ENCODE assay signal across 9 cellular contexts in genomic region chr1:27004471-27005165, GRCh38. TPM values are rescaled to one million over a fixed set of nuclear protein-coding genes. Genes with fewer than 3 reads are reported as not detected.
DNase-seq lines count a peak whose midpoint lies in the region; ATAC-seq and TF ChIP-seq lines count a peak whose summit lies in the region.
"Had no signal": no experiment of that assay in that cellular context is flagged by ENCODE, and none has a peak within 500 bp of the region (broad histone marks: within the 10 kb centered on the region; RNA-seq: fewer than 3 reads in every experiment).

No MANE protein-coding gene starts in this region.

- CTCF ChIA-PET in CD8-positive, alpha-beta T cell (lab: Charles Lee) = no interaction called here
- CTCF ChIA-PET in activated CD4-positive, alpha-beta T cell treated with anti-CD3 and anti-CD28 coated beads, Interleukin-2, amount 10 ng/mL, durations not matched to agents 7 days and 5 days (lab: Charles Lee) = interaction anchor here (0.8 kb wide), 1 partner anchor 13 kb away, joined by 3 read pairs; no protein-coding TSS in a partner anchor

- H3K36me3 ChIP-seq in esophagus (ENCODE audit: control insufficient read depth in 2 of 2, insufficient read depth in 2 of 2, low read length in 1 of 2) (peaks cover 0 to 33% of the 10 kb centered on the region in 2 donors), muscle layer of colon (ENCODE audit: insufficient read depth, low read length) (peaks cover 33% of the 10 kb centered on the region)
- no peaks in the 10 kb centered on the region for H3K36me3 ChIP-seq in CD8-positive, alpha-beta T cell (ENCODE audit: insufficient read depth, low read length)

- H3K4me1 Mint-ChIP-seq in CD8-positive, alpha-beta T cell (ENCODE audit: low read depth) = no peaks in the 10 kb centered on the region
- peaks cover 0 to 2% of the 10 kb centered on the region in 2 donors for H3K4me1 Mint-ChIP-seq in immature natural killer cell
- H3K4me1 Mint-ChIP-seq in activated CD4-positive, alpha-beta T cell treated with anti-CD3 and anti-CD28 coated beads, Interleukin-2, amount 10 ng/mL, durations not matched to agents 7 days and 5 days = peaks cover 3% of the 10 kb centered on the region

- POLR2A ChIA-PET in CD8-positive, alpha-beta T cell (lab: Charles Lee) = no interaction called here
- POLR2A ChIA-PET in activated CD4-positive, alpha-beta T cell treated with anti-CD3 and anti-CD28 coated beads, Interleukin-2, amount 10 ng/mL, durations not matched to agents 7 days and 5 days (lab: Charles Lee) = no interaction called here

- intact Hi-C loops in CD8-positive, alpha-beta T cell (cut with DNase I, micrococcal nuclease) = no loop called here

- peak; percentile 53 for DNase-seq in AG08396 (ENCODE audit: low spot score)
- DNase-seq in NCI-H2227 treated with DMSO at 0.1 percent for 48 hours (lab: John Stamatoyannopoulos, UW) = peak; percentile 65
- no peak for DNase-seq in CD8-positive, alpha-beta T cell
- no peak for DNase-seq in immature natural killer cell
- DNase-seq in COLO829 (ENCODE audit: low spot score) = no peak
- no peak for DNase-seq in activated CD4-positive, alpha-beta T cell treated with anti-CD3 and anti-CD28 coated beads, Interleukin-2, amount 10 ng/mL, durations not matched to agents 7 days and 5 days
- DNase-seq: RPMI8226 had no signal

- TF ChIP-seq CTCF in CD8-positive, alpha-beta T cell (IDR thresholded peaks at IDR 0.05) = no peak

- H3K27ac ChIP-seq in esophagus (ENCODE audit: low read depth in 2 of 2, low read length in 1 of 2) = peak overlapping the region; percentile 12 to 79
- H3K27ac ChIP-seq in muscle layer of colon (ENCODE audit: low read depth, low read length) = peak overlapping the region; percentile 57
- H3K27ac ChIP-seq in CD8-positive, alpha-beta T cell (ENCODE audit: low read depth, low read length) = no peak overlapping the region

- H3K27ac Mint-ChIP-seq in CD8-positive, alpha-beta T cell = no peak overlapping the region
- no peak overlapping the region for H3K27ac Mint-ChIP-seq in immature natural killer cell
- no peak overlapping the region for H3K27ac Mint-ChIP-seq in activated CD4-positive, alpha-beta T cell treated with anti-CD3 and anti-CD28 coated beads, Interleukin-2, amount 10 ng/mL, durations not matched to agents 7 days and 5 days

- no peaks in the 10 kb centered on the region for H3K9me3 Mint-ChIP-seq in CD8-positive, alpha-beta T cell
- no peaks in the 10 kb centered on the region for H3K9me3 Mint-ChIP-seq in immature natural killer cell
- H3K9me3 Mint-ChIP-seq in activated CD4-positive, alpha-beta T cell treated with anti-CD3 and anti-CD28 coated beads, Interleukin-2, amount 10 ng/mL, durations not matched to agents 7 days and 5 days = no peaks in the 10 kb centered on the region

- no peaks in the 10 kb centered on the region for H3K27me3 ChIP-seq in esophagus (ENCODE audit: control insufficient read depth in 1 of 2, insufficient read depth in 2 of 2, low read length in 2 of 2)
- H3K27me3 ChIP-seq in muscle layer of colon (ENCODE audit: control insufficient read depth in 1 of 2, insufficient read depth in 2 of 2, low read length in 2 of 2) = no peaks in the 10 kb centered on the region
- no peaks in the 10 kb centered on the region for H3K27me3 ChIP-seq in CD8-positive, alpha-beta T cell (ENCODE audit: insufficient read depth, low read length)

- H3K4me3 Mint-ChIP-seq in CD8-positive, alpha-beta T cell = no peak overlapping the region
- no peak overlapping the region for H3K4me3 Mint-ChIP-seq in immature natural killer cell
- H3K4me3 Mint-ChIP-seq in activated CD4-positive, alpha-beta T cell treated with anti-CD3 and anti-CD28 coated beads, Interleukin-2, amount 10 ng/mL, durations not matched to agents 7 days and 5 days = no peak overlapping the region

- peaks cover 8% of the 10 kb centered on the region for H3K27me3 Mint-ChIP-seq in CD8-positive, alpha-beta T cell (ENCODE audit: low read depth)
- H3K27me3 Mint-ChIP-seq in immature natural killer cell (ENCODE audit: low read depth in 3 of 3) = peaks cover 2 to 6% (median 2%) of the 10 kb centered on the region in 3 donors
- peaks cover 10% of the 10 kb centered on the region for H3K27me3 Mint-ChIP-seq in activated CD4-positive, alpha-beta T cell treated with anti-CD3 and anti-CD28 coated beads, Interleukin-2, amount 10 ng/mL, durations not matched to agents 7 days and 5 days

- H3K9me3 ChIP-seq in esophagus (ENCODE audit: control insufficient read depth in 2 of 2, insufficient read depth in 1 of 2, low read depth in 1 of 2, low read length in 1 of 2) (no peaks in the 10 kb centered on the region), muscle layer of colon (ENCODE audit: low read length) (no peaks in the 10 kb centered on the region)
- H3K9me3 ChIP-seq in CD8-positive, alpha-beta T cell (ENCODE audit: low read length) = no peaks in the 10 kb centered on the region

- H3K4me1 ChIP-seq in esophagus (ENCODE audit: control insufficient read depth in 2 of 2, insufficient read depth in 2 of 2, low read length in 1 of 2) (peaks cover 10 to 22% of the 10 kb centered on the region in 2 donors), muscle layer of colon (ENCODE audit: insufficient read depth, low read length) (peaks cover 71% of the 10 kb centered on the region)
- H3K4me1 ChIP-seq in CD8-positive, alpha-beta T cell (ENCODE audit: insufficient read depth, low read length) = no peaks in the 10 kb centered on the region

- 58 to 68% methylated on average over 10 of the region's 10 CpGs for WGBS in esophagus, 2 donors

- no peaks in the 10 kb centered on the region for H3K36me3 Mint-ChIP-seq in CD8-positive, alpha-beta T cell
- H3K36me3 Mint-ChIP-seq in immature natural killer cell = no peaks in the 10 kb centered on the region
- no peaks in the 10 kb centered on the region for H3K36me3 Mint-ChIP-seq in activated CD4-positive, alpha-beta T cell treated with anti-CD3 and anti-CD28 coated beads, Interleukin-2, amount 10 ng/mL, durations not matched to agents 7 days and 5 days (ENCODE audit: low read depth)

- H3K9ac ChIP-seq in muscle layer of colon (ENCODE audit: low read length) = peak overlapping the region; percentile 37

- no peak for ATAC-seq in CD8-positive, alpha-beta T cell

- H3K4me3 ChIP-seq in esophagus (ENCODE audit: low read depth in 1 of 2, low read length in 2 of 2) (no peak overlapping the region), muscle layer of colon (ENCODE audit: low read depth in 1 of 2, low read length in 2 of 2) (peak overlapping the region in 1 of 2 donors; percentile 30)
- H3K4me3 ChIP-seq in CD8-positive, alpha-beta T cell (ENCODE audit: low read depth, low read length) = no peak overlapping the region

RNA-seq across cellular contexts. Expression of gene TENT5B, which starts 8.0 kb away (rescaled TPM):
- polyA plus RNA-seq in esophagus (10 to 100 TPM; 79.2 to 84.3 TPM), immature natural killer cell (not detected)
- not detected for total RNA-seq in CD8-positive, alpha-beta T cell
- not detected for total RNA-seq in activated CD4-positive, alpha-beta T cell treated with anti-CD3 and anti-CD28 coated beads, Interleukin-2, amount 10 ng/mL, durations not matched to agents 7 days and 5 days

RNA-seq across cellular contexts. Expression of gene TRNP1, which starts 11.1 kb away (rescaled TPM):
- 100 to 1,000 TPM in 1 of 2 donors, 10 to 100 TPM in 1; 84.9 to 158 TPM for polyA plus RNA-seq in esophagus
- not detected for total RNA-seq in CD8-positive, alpha-beta T cell
- not detected for polyA plus RNA-seq in immature natural killer cell
- not detected for total RNA-seq in activated CD4-positive, alpha-beta T cell treated with anti-CD3 and anti-CD28 coated beads, Interleukin-2, amount 10 ng/mL, durations not matched to agents 7 days and 5 days

RNA-seq across cellular contexts. Expression of gene KDF1, which starts 44.4 kb away (rescaled TPM):
- polyA plus RNA-seq in esophagus (10 to 100 TPM; 12.7 to 17.5 TPM), immature natural killer cell (1 to 10 TPM in 1 of 3 donors, under 1 TPM in 1, not detected in 1; 0.29 to 1.3 TPM)
- 1 to 10 TPM in 1 of 2 experiments, under 1 TPM in 1; 0.92 to 1.3 TPM for total RNA-seq in CD8-positive, alpha-beta T cell
- total RNA-seq in activated CD4-positive, alpha-beta T cell treated with anti-CD3 and anti-CD28 coated beads, Interleukin-2, amount 10 ng/mL, durations not matched to agents 7 days and 5 days = not detected

Comparison
In these comparisons a context has a peak if more than half of its experiments do, and no peak if none do; other contexts are left out.
1. DNase-seq: peak in AG08396 (single experiment) and NCI-H2227 treated with DMSO at 0.1 percent for 48 hours (single experiment); none in CD8-positive, alpha-beta T cell (0 of 7), immature natural killer cell (0 of 3), COLO829 (single experiment) and activated CD4-positive, alpha-beta T cell treated with anti-CD3 and anti-CD28 coated beads, Interleukin-2, amount 10 ng/mL, durations not matched to agents 7 days and 5 days (single experiment).